7 cellular contexts compared by ENCODE assay signal in genomic region chr5:177403194-177403825, GRCh38. TPM values are rescaled to one million over a fixed set of nuclear protein-coding genes. Genes with fewer than 3 reads are reported as not detected.
A peak's percentile ranks its signal among the peaks of the same experiment; 100 is the strongest.
DNase-seq lines count a peak whose midpoint lies in the region; ATAC-seq and TF ChIP-seq lines count a peak whose summit lies in the region.
"Had no signal": no experiment of that assay in that cellular context is flagged by ENCODE, and none has a peak within 500 bp of the region (broad histone marks: within the 10 kb centered on the region; RNA-seq: fewer than 3 reads in every experiment).

No MANE protein-coding gene starts in this region.

- peak overlapping the region; percentile 83 to 90 (median 88) for H3K27ac ChIP-seq in esophagus squamous epithelium

- no peak for DNase-seq in GM06990 (ENCODE audit: extremely low read depth, insufficient read length)
- peak in 4 of 5 experiments; percentile 37 to 75 (median 62) for DNase-seq in T-helper 2 cell
- DNase-seq in esophagus squamous epithelium (lab: John Stamatoyannopoulos, UW), result no peak
- peak; percentile 33 for DNase-seq in stimulated activated CD8-positive, alpha-beta memory T cell treated with anti-CD3 and anti-CD28 coated beads, Interleukin-12 subunit alpha, Interleukin-12 subunit beta, amount 100 ng/mL, for 4 hours (ENCODE audit: low read depth)
- no peak for DNase-seq in NOMO-1 (lab: John Stamatoyannopoulos, UW; ENCODE audit: unreplicated experiment in 2 of 2)

- ATAC-seq in HG02678 (IDR thresholded peaks at IDR 0.05; ENCODE audit: unreplicated experiment), result peak; percentile 13

- H3K36me3 ChIP-seq in GM06990 (ENCODE audit: control insufficient read depth, insufficient read depth, low read length), result no peaks in the 10 kb centered on the region
- no peaks in the 10 kb centered on the region for H3K36me3 ChIP-seq in esophagus squamous epithelium

- WGBS in esophagus squamous epithelium, 2 donors, result 6% methylated on average over 3 of the region's 60 CpGs; no CpG with 5 or more reads in 1 of the 2 donors

- intact Hi-C loops in esophagus squamous epithelium (cut with DNase I), result no loop called here

- H3K4me3 ChIP-seq in GM06990 (replicated peaks; ENCODE audit: low read depth, low read length) (peak overlapping the region; percentile 67), esophagus squamous epithelium (peak overlapping the region; percentile 41 to 79 (median 72))

- H3K27me3 ChIP-seq in GM06990 (replicated peaks; ENCODE audit: control insufficient read depth, insufficient read depth, low read length) (no peaks in the 10 kb centered on the region), esophagus squamous epithelium (peaks cover 0 to 64% (median 15%) of the 10 kb centered on the region in 4 donors)

- no peaks in the 10 kb centered on the region for H3K9me3 ChIP-seq in esophagus squamous epithelium

- peak in 1 of 4 donors; percentile 37 for TF ChIP-seq POLR2A in esophagus squamous epithelium (IDR thresholded peaks at IDR 0.05)

- H3K4me1 ChIP-seq in esophagus squamous epithelium, result peaks cover 29 to 52% (median 34%) of the 10 kb centered on the region in 3 donors

- TF ChIP-seq CTCF in GM06990 (IDR thresholded peaks at IDR 0.05; ENCODE audit: insufficient read depth, low read length, poor library complexity, severe bottlenecking) (peak; percentile 22), esophagus squamous epithelium (IDR thresholded peaks at IDR 0.05) (no peak)

RNA-seq across cellular contexts. Expression of gene PFN3, which starts 2.8 kb away (rescaled TPM):
- total RNA-seq in esophagus squamous epithelium, result 1 to 10 TPM in 1 of 4 donors, not detected in 3; 2.0 TPM
- total RNA-seq: dermis microvascular lymphatic vessel endothelial cell had no signal

RNA-seq across cellular contexts. Expression of gene F12, which starts 6.1 kb away (rescaled TPM):
- total RNA-seq in esophagus squamous epithelium, result 10 to 100 TPM; 10.7 to 25.4 (median 19.6) TPM

RNA-seq across cellular contexts. Expression of gene SLC34A1, which starts 19.1 kb away (rescaled TPM):
- under 1 TPM; 0.15 to 0.47 (median 0.25) TPM for total RNA-seq in esophagus squamous epithelium
- total RNA-seq: dermis microvascular lymphatic vessel endothelial cell had no signal

RNA-seq across cellular contexts. Expression of gene GRK6, which starts 23.2 kb away (rescaled TPM):
- 10 to 100 TPM; 24.6 to 39.7 (median 29.5) TPM for total RNA-seq in esophagus squamous epithelium

RNA-seq across cellular contexts. Expression of gene PRR7, which starts 43.3 kb away (rescaled TPM):
- 1 to 10 TPM; 5.0 to 7.7 (median 6.4) TPM for total RNA-seq in esophagus squamous epithelium

Comparison
In these comparisons a context has a peak if more than half of its experiments do, and no peak if none do; other contexts are left out.
1. DNase-seq: peak in T-helper 2 cell (4 of 5) and stimulated activated CD8-positive, alpha-beta memory T cell treated with anti-CD3 and anti-CD28 coated beads, Interleukin-12 subunit alpha, Interleukin-12 subunit beta, amount 100 ng/mL, for 4 hours (single experiment); none in GM06990 (single experiment), esophagus squamous epithelium (single experiment) and NOMO-1 (0 of 2).